In genomic region chr1:20693623-20694022, GRCh38 we compare ENCODE assay signal across 24 cellular contexts. TPM values are rescaled to one million over a fixed set of nuclear protein-coding genes. Genes with fewer than 3 reads are reported as not detected.
"Had no signal": no experiment of that assay in that cellular context is flagged by ENCODE, and none has a peak within 500 bp of the region (broad histone marks: within the 10 kb centered on the region; RNA-seq: fewer than 3 reads in every experiment).

No MANE protein-coding gene starts in this region.

- H3K27me3 ChIP-seq: heart right ventricle, hepatocyte, left lung, pancreas, sigmoid colon, suprapubic skin, tibial artery, upper lobe of right lung had no signal

- H3K4me1 ChIP-seq: lower lobe of right lung, prostate gland had no signal

- H3K4me2 ChIP-seq: hepatocyte, smooth muscle cell had no signal

- H3K9me3 ChIP-seq: left lung, lower lobe of right lung, pancreas, prostate gland, suprapubic skin, thoracic aorta, tibial artery, upper lobe of right lung had no signal

- H3K36me3 ChIP-seq: heart right ventricle, left lung, lower lobe of right lung, pancreas, prostate gland, sigmoid colon, suprapubic skin, thoracic aorta, tibial artery, upper lobe of right lung had no signal

- H3K27ac ChIP-seq: heart right ventricle, hepatocyte, left lung, lower lobe of right lung, pancreas, prostate gland, sigmoid colon, suprapubic skin, thoracic aorta, tibial artery, upper lobe of right lung had no signal

- DNase-seq: heart right ventricle; kidney glomerular epithelial cell; left colon; left lung; lower lobe of right lung; mammary epithelial cell; mesenchymal stem cell; naive B cell; pancreas; retina; sigmoid colon; stimulated activated CD4-positive, alpha-beta T cell treated with anti-CD3 and anti-CD28 coated beads, Interleukin-1b, Interleukin-23, amount 100 ng/mL, for 48 hours; stimulated activated CD4-positive, alpha-beta T cell treated with anti-CD3 and anti-CD28 coated beads, Interleukin-2, amount 100 ng/mL, for 48 hours; stimulated activated naive CD4-positive, alpha-beta T cell; tibial artery; trophoblast cell; upper lobe of right lung had no signal

- H3K4me3 ChIP-seq: heart right ventricle, hepatocyte, left lung, lower lobe of right lung, pancreas, prostate gland, sigmoid colon, smooth muscle cell, suprapubic skin, thoracic aorta, tibial artery, upper lobe of right lung had no signal

- H2AFZ ChIP-seq: hepatocyte had no signal

- H3K79me2 ChIP-seq: hepatocyte had no signal

RNA-seq across cellular contexts. Expression of gene KIF17, which starts 24.2 kb away (rescaled TPM):
- total RNA-seq: natural killer cell treated with Interleukin-12 subunit alpha and Interleukin-12 subunit beta and Interleukin-15 and Interleukin-18, amount 100 ng/mL, for 72 hours had no signal

RNA-seq across cellular contexts. Expression of gene SH2D5, which starts 38.9 kb away (rescaled TPM):
- total RNA-seq: lower lobe of right lung, subcutaneous adipose tissue had no signal
